Comparison of ENCODE assay signal across 2 cellular contexts in the genomic region with DNA sequence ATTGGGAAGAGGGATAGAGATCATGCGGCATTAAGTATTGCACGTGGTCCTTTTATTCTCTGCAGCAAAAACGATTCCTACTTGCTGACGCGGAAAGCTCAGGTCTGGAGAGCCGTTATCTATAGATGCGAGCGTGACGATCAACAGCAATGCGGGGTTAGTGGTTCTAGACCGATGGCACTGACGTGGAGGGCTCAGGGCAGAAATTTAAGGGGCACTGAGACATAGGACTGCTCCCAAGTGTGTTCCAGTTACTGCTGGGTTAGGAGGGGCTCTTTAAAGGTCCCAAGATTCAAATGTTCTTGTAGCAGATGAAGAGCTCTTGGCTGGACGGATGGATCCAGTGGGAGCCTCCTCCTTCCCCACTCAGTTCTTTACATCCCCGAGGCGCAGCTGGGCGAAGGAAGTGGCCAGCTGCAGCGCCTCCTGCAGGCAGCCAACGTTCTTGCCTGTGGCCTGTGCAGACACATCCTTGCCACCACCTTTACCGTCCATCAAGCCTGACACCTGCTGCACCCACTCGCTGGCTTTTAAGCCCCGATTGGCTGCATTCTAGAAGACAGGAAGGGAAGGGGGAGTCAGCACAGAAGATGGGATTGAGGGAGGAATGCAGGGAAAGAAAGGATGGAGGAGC.
TF ChIP-seq lines count a peak whose summit lies in the region.

No MANE protein-coding gene starts in this region.

TF ChIP-seq in GM12878, 131 proteins besides CTCF, POLR2A, EP300 and RAD21:
- no peak for TF ChIP-seq PML (IDR thresholded peaks at IDR 0.05; ENCODE audit: low read length)

TF ChIP-seq in neural cell, 6 proteins besides CTCF, POLR2A, EP300 and RAD21:
- TF ChIP-seq MXI1 (conservative IDR thresholded peaks at IDR 0.05; ENCODE audit: poor library complexity, severe bottlenecking) (no peak), POLR2AphosphoS5 (IDR thresholded peaks at IDR 0.05) (no peak), TAF1 (IDR thresholded peaks at IDR 0.05; ENCODE audit: low read depth) (no peak), SMC3 (conservative IDR thresholded peaks at IDR 0.05; ENCODE audit: poor library complexity) (no peak), EZH2 (IDR thresholded peaks at IDR 0.05; ENCODE audit: borderline replicate concordance, insufficient read depth, low read length, poor library complexity, severe bottlenecking) (no peak)
- TF ChIP-seq, protein P1, sequence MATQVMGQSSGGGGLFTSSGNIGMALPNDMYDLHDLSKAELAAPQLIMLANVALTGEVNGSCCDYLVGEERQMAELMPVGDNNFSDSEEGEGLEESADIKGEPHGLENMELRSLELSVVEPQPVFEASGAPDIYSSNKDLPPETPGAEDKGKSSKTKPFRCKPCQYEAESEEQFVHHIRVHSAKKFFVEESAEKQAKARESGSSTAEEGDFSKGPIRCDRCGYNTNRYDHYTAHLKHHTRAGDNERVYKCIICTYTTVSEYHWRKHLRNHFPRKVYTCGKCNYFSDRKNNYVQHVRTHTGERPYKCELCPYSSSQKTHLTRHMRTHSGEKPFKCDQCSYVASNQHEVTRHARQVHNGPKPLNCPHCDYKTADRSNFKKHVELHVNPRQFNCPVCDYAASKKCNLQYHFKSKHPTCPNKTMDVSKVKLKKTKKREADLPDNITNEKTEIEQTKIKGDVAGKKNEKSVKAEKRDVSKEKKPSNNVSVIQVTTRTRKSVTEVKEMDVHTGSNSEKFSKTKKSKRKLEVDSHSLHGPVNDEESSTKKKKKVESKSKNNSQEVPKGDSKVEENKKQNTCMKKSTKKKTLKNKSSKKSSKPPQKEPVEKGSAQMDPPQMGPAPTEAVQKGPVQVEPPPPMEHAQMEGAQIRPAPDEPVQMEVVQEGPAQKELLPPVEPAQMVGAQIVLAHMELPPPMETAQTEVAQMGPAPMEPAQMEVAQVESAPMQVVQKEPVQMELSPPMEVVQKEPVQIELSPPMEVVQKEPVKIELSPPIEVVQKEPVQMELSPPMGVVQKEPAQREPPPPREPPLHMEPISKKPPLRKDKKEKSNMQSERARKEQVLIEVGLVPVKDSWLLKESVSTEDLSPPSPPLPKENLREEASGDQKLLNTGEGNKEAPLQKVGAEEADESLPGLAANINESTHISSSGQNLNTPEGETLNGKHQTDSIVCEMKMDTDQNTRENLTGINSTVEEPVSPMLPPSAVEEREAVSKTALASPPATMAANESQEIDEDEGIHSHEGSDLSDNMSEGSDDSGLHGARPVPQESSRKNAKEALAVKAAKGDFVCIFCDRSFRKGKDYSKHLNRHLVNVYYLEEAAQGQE (IDR thresholded peaks at IDR 0.05; ENCODE audit: borderline replicate concordance) = no peak
